14 cellular contexts compared by ENCODE assay signal in genomic region chr3:101926594-101927105, GRCh38.
DNase-seq lines count a peak whose midpoint lies in the region; ATAC-seq, FAIRE-seq and TF ChIP-seq lines count a peak whose summit lies in the region.
"Had no signal": no experiment of that assay in that cellular context is flagged by ENCODE, and none has a peak within 500 bp of the region (broad histone marks: within the 10 kb centered on the region; RNA-seq: fewer than 3 reads in every experiment).

No MANE protein-coding gene starts in this region.

- H3K4me3 ChIP-seq in K562 (no peak overlapping the region), mucosa of descending colon (no peak overlapping the region), OCI-LY7 (ENCODE audit: low read depth, low read length, poor library complexity, severe bottlenecking) (no peak overlapping the region), pancreas (no peak overlapping the region)
- H3K4me3 ChIP-seq: A549 had no signal

- H3K27me3 ChIP-seq in K562 (ENCODE audit: control insufficient read depth in 2 of 2, insufficient read depth in 2 of 2, low read length in 2 of 2) = no peaks in the 10 kb centered on the region
- H3K27me3 ChIP-seq in pancreas = no peaks in the 10 kb centered on the region

- H3K79me2 ChIP-seq in K562 (ENCODE audit: control insufficient read depth, insufficient read depth, low read length) = no peaks in the 10 kb centered on the region
- no peaks in the 10 kb centered on the region for H3K79me2 ChIP-seq in OCI-LY7 (ENCODE audit: insufficient read depth, low read depth, low read length)

- WGBS in K562 (ENCODE audit: insufficient coverage, low coverage, missing lambda C conversion rate) = 25% methylated on average over 7 of the region's 7 CpGs
- 73 to 76% methylated on average over 7 of the region's 7 CpGs for WGBS in pancreas, 2 donors

- TF ChIP-seq CTCF in K562 (IDR thresholded peaks at IDR 0.05 in 2 of 3, conservative IDR thresholded peaks at IDR 0.05 in 1 of 3; ENCODE audit: insufficient read depth in 2 of 3, low read depth in 1 of 3, low read length in 3 of 3) (no peak), mucosa of descending colon (IDR thresholded peaks at IDR 0.05) (no peak), OCI-LY7 (conservative IDR thresholded peaks at IDR 0.05; ENCODE audit: low read length) (no peak), pancreas (IDR thresholded peaks at IDR 0.05) (no peak)

- TF ChIP-seq POLR2A in K562 (conservative IDR thresholded peaks at IDR 0.05) = no peak

- no peaks in the 10 kb centered on the region for H3K9me2 ChIP-seq in OCI-LY7 (ENCODE audit: insufficient read depth, low read length)

- H3K4me2 ChIP-seq in K562 (ENCODE audit: insufficient read depth, low read length) (no peak overlapping the region; the same call in 1 of the 2 replicates), OCI-LY7 (ENCODE audit: low read length) (no peak overlapping the region)

- FAIRE-seq in K562 (lab: Jason Lieb, UNC) (no peak), pancreas (lab: Jason Lieb, UNC) (no peak)
- FAIRE-seq: A549 had no signal

- POLR2A ChIA-PET in K562 (lab: Yijun Ruan, JAX) = no interaction called here
- POLR2A ChIA-PET in OCI-LY7 (lab: Charles Lee) = interaction anchor here (0.8 to 3.0 kb wide), 2 partner anchors 10 to 17 kb away, joined by 6 to 20 read pairs; no protein-coding TSS in a partner anchor

- H3K9me1 ChIP-seq in K562 (ENCODE audit: control insufficient read depth, insufficient read depth, low read length) = no peaks in the 10 kb centered on the region

- CTCF ChIA-PET in K562 (lab: Yijun Ruan, JAX; ENCODE audit: low intra/inter-chr PET ratio) = no interaction called here
- CTCF ChIA-PET in OCI-LY7 (lab: Charles Lee; ENCODE audit: unreplicated experiment) = no interaction called here

- H3K27ac ChIP-seq in K562 (ENCODE audit: extremely low read depth, low read depth, low read length) (no peak overlapping the region), OCI-LY7 (ENCODE audit: low read depth, low read length, poor library complexity, severe bottlenecking) (no peak overlapping the region), pancreas (no peak overlapping the region)

- BruUV-seq in K562 (replicated peaks; lab: Mats Ljungman, UMichigan) = no TSS peak
- no TSS peak for BruUV-seq in OCI-LY7 (replicated peaks; lab: Mats Ljungman, UMichigan)

- H4K20me1 ChIP-seq in K562 (replicated peaks; ENCODE audit: control insufficient read depth, insufficient read depth, low read length) = no peaks in the 10 kb centered on the region
- no peaks in the 10 kb centered on the region for H4K20me1 ChIP-seq in OCI-LY7 (ENCODE audit: insufficient read depth, low read length)

- peak; percentile 28 for DNase-seq in NCI-H146 (lab: John Stamatoyannopoulos, UW)
- no peak for DNase-seq in NCI-H146 treated with DMSO at 0.1 percent for 48 hours (lab: John Stamatoyannopoulos, UW; ENCODE audit: unreplicated experiment)
- DNase-seq in HT1080 (ENCODE audit: low read depth) = peak; percentile 96
- DNase-seq in K562 (ENCODE audit: extremely low read depth in 1 of 4, low spot score in 3 of 4) = no peak
- DNase-seq in mucosa of descending colon = no peak
- DNase-seq in OCI-LY7 (ENCODE audit: low spot score) = no peak
- no peak for DNase-seq in pancreas
- DNase-seq: activated naive CD4-positive, alpha-beta T cell; central memory CD4-positive, alpha-beta T cell; erythroblast; NCI-H446 treated with DMSO at 0.1 percent for 48 hours; posterior cingulate gyrus had no signal

- H3K36me3 ChIP-seq in K562 (ENCODE audit: control insufficient read depth, insufficient read depth, low read length) (no peaks in the 10 kb centered on the region), mucosa of descending colon (ENCODE audit: low read depth) (no peaks in the 10 kb centered on the region), OCI-LY7 (ENCODE audit: insufficient read depth, low read length) (no peaks in the 10 kb centered on the region), pancreas (no peaks in the 10 kb centered on the region)

- TF ChIP-seq RAD21 in K562 (CRISPR knock-in tag; conservative IDR thresholded peaks at IDR 0.05 in 1 of 2, IDR thresholded peaks at IDR 0.05 in 1 of 2) = no peak

- peak overlapping the region; percentile 51 for H2AFZ ChIP-seq in K562 (ENCODE audit: low read depth, low read length)
- no peak overlapping the region for H2AFZ ChIP-seq in OCI-LY7 (ENCODE audit: low read length)

- no peak overlapping the region for H3K9ac ChIP-seq in K562 (ENCODE audit: insufficient read depth in 1 of 2, low read depth in 2 of 2, low read length in 2 of 2)

- peaks cover 0 to 6% of the 10 kb centered on the region in 2 experiments; a peak in 1 of 5 replicates for H3K4me1 ChIP-seq in K562 (replicated peaks in 1 of 2; ENCODE audit: control insufficient read depth in 2 of 2, insufficient read depth in 2 of 2, low read length in 2 of 2)
- no peaks in the 10 kb centered on the region for H3K4me1 ChIP-seq in mucosa of descending colon (ENCODE audit: low read depth)
- H3K4me1 ChIP-seq in OCI-LY7 (ENCODE audit: insufficient read depth, low read length, poor library complexity, severe bottlenecking) = no peaks in the 10 kb centered on the region
- H3K4me1 ChIP-seq in pancreas = peaks cover 0 to 4% (median 0%) of the 10 kb centered on the region in 3 donors

- in situ Hi-C loops in K562 (cut with MboI) = no loop called here

- ATAC-seq in K562 (no peak), mucosa of descending colon (peak; percentile 63), GM21529 (IDR thresholded peaks at IDR 0.05; ENCODE audit: unreplicated experiment) (no peak), pancreas (no peak)
- ATAC-seq: A549 had no signal

- no peak for TF ChIP-seq EP300 in K562 (IDR thresholded peaks at IDR 0.05; ENCODE audit: low read length)

- intact Hi-C loops in K562 (cut with micrococcal nuclease) (no loop called here), mucosa of descending colon (cut with DNase I, micrococcal nuclease) (no loop called here), OCI-LY7 (cut with micrococcal nuclease; ENCODE audit: unreplicated experiment) (no loop called here), pancreas (cut with DNase I) (no loop called here)

- no peaks in the 10 kb centered on the region for H3K9me3 ChIP-seq in K562 (replicated peaks; ENCODE audit: control insufficient read depth, insufficient read depth, low read depth, low read length)
- no peaks in the 10 kb centered on the region for H3K9me3 ChIP-seq in mucosa of descending colon
- H3K9me3 ChIP-seq in OCI-LY7 (ENCODE audit: low read length) = no peaks in the 10 kb centered on the region
- no peaks in the 10 kb centered on the region for H3K9me3 ChIP-seq in pancreas
- H3K9me3 ChIP-seq: A549 had no signal

TF ChIP-seq in K562, 482 proteins besides CTCF, POLR2A, EP300 and RAD21:
- TF ChIP-seq ZNF740 (CRISPR knock-in tag; IDR thresholded peaks at IDR 0.05) (no peak), ZNF740 (tag; IDR thresholded peaks at IDR 0.05) (no peak), ATF3 (IDR thresholded peaks at IDR 0.05) (peak; percentile 29; the same call in 1 of the 2 replicates), ATF3 (CRISPR knock-in tag; conservative IDR thresholded peaks at IDR 0.05) (no peak), STAT5A (IDR thresholded peaks at IDR 0.05; ENCODE audit: borderline replicate concordance, low read length) (no peak), TEAD1 (CRISPR knock-in tag; IDR thresholded peaks at IDR 0.05) (no peak), MBD1 (CRISPR knock-in tag; IDR thresholded peaks at IDR 0.05) (no peak), KLF1 (tag; IDR thresholded peaks at IDR 0.05) (no peak)
TF ChIP-seq in K562: peak in this region for 1.

Comparison
In these comparisons a context has a peak if more than half of its experiments do, and no peak if none do; other contexts are left out.
1. DNase-seq: peak in NCI-H146 (single experiment) and HT1080 (single experiment); none in NCI-H146 treated with DMSO at 0.1 percent for 48 hours (single experiment), K562 (0 of 4), mucosa of descending colon (0 of 3), OCI-LY7 (single experiment) and pancreas (0 of 6).